In the genomic region with DNA sequence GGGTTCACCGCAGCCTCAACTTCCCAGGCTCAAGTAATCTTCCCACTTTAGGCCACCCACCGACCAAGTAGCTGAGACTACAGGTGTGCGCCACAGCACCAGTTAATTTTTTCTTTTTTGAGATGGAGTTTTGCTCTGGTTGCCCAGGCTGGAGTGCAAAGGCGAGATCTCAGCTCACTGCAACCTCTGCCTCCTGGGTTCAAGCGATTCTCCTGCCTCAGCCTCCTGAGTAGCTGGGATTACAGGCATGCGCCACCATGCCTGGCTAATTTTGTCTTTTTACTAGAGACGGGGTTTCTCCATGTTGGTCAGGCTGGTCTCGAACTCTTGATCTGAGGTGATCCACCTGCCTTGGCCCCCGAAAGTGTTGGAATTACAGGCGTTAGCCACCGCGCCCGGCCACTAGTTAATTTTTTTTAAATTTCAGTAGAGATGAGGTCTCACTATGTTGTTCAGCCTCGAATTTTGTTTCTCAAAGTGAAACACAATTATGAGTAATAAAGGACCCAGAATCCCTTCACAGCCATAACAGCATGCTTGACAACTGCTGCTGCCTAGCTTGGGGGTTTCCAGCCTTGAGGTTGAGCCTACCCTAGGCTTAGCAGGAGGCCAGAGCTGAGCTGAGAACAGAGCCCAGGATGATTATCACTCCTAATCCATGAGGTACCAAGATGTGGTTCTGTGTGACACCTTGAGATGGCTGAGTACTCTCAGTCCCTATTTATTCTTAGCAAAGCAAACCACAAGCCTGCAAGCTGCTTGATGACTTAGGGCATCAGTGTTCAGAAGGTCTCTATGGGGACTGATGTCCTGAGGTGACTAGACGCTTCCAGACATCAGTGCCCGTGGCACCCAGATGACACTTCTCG, we compare ENCODE assay signal across 8 cellular contexts. TPM values are rescaled to one million over a fixed set of nuclear protein-coding genes. Genes with fewer than 3 reads are reported as not detected.
DNase-seq lines count a peak whose midpoint lies in the region; ATAC-seq and TF ChIP-seq lines count a peak whose summit lies in the region.

No MANE protein-coding gene starts in this region.

- intact Hi-C loops in natural killer cell (cut with micrococcal nuclease): loop anchor here (5.0 kb wide), 1 partner anchor 45 kb away; a partner anchor contains a TSS
- intact Hi-C loops in left cardiac atrium (cut with DNase I): no loop called here

- no peaks in the 10 kb centered on the region for H3K9me3 Mint-ChIP-seq in natural killer cell

- DNase-seq in activated CD4-positive, alpha-beta T cell treated with anti-CD3 and anti-CD28 coated beads for 1 hour: peak; percentile 14
- DNase-seq in natural killer cell (no peak), foreskin melanocyte (no peak), left cardiac atrium (no peak), cortex of kidney (lab: John Stamatoyannopoulos, UW) (no peak), NCI-H1092 treated with DMSO at 0.1 percent for 48 hours (lab: John Stamatoyannopoulos, UW) (no peak)

- H3K36me3 Mint-ChIP-seq in natural killer cell: peaks cover 6% of the 10 kb centered on the region

- H3K4me3 Mint-ChIP-seq in natural killer cell: no peak overlapping the region

- peak; percentile 97 for ATAC-seq in GM18502 (IDR thresholded peaks at IDR 0.05; ENCODE audit: poor library complexity, unreplicated experiment)
- peak; percentile 97 for ATAC-seq in HG02759 (IDR thresholded peaks at IDR 0.05; ENCODE audit: unreplicated experiment)
- peak; percentile 83 to 87 (median 85) for ATAC-seq in natural killer cell
- ATAC-seq in left cardiac atrium: no peak

- H3K4me1 Mint-ChIP-seq in natural killer cell: peaks cover 14 to 29% of the 10 kb centered on the region in 2 donors

- no peaks in the 10 kb centered on the region for H3K27me3 Mint-ChIP-seq in natural killer cell (ENCODE audit: low read depth in 2 of 2)

- TF ChIP-seq CTCF in natural killer cell (IDR thresholded peaks at IDR 0.05): no peak

- H3K27ac Mint-ChIP-seq in natural killer cell: peak overlapping the region; percentile 72 to 84

RNA-seq across cellular contexts. Expression of a gene that starts 41.6 kb away (rescaled TPM):
- 1 to 10 TPM; 6.7 to 9.2 (median 6.9) TPM for total RNA-seq in natural killer cell
- total RNA-seq in left cardiac atrium: 1 to 10 TPM; 4.0 to 6.1 TPM

RNA-seq across cellular contexts. Expression of a gene that starts 45.2 kb away (rescaled TPM):
- total RNA-seq in natural killer cell (100 to 1,000 TPM; 138 to 202 (median 158) TPM), left cardiac atrium (10 to 100 TPM; 10.6 to 19.6 TPM)

Comparison
In these comparisons a context has a peak if more than half of its experiments do, and no peak if none do; other contexts are left out.
1. ATAC-seq: peak in GM18502 (single experiment), HG02759 (single experiment) and natural killer cell (3 of 3); none in left cardiac atrium (0 of 2).
2. RNA of a gene that starts 45.2 kb away (total RNA-seq): 138 to 202 TPM in natural killer cell; 10.6 to 19.6 TPM in left cardiac atrium; every median in the first group is over 4 times any median in the second.